9 cellular contexts compared by ENCODE assay signal in genomic region chr13:24747248-24748151, GRCh38. TPM values are rescaled to one million over a fixed set of nuclear protein-coding genes. Genes with fewer than 3 reads are reported as not detected.
DNase-seq lines count a peak whose midpoint lies in the region; ATAC-seq and TF ChIP-seq lines count a peak whose summit lies in the region.
"Had no signal": no experiment of that assay in that cellular context is flagged by ENCODE, and none has a peak within 500 bp of the region (broad histone marks: within the 10 kb centered on the region; RNA-seq: fewer than 3 reads in every experiment).

No MANE protein-coding gene starts in this region.

- in situ Hi-C loops in astrocyte of the spinal cord (cut with HindIII; ENCODE audit: low sequenced_read_pairs) = no loop called here

- H3K27me3 ChIP-seq in Caco-2 (replicated peaks; ENCODE audit: control insufficient read depth, insufficient read depth, low read length) (no peaks in the 10 kb centered on the region), KMS-11 (ENCODE audit: insufficient read depth, low read depth) (no peaks in the 10 kb centered on the region)

- H3K36me3 Mint-ChIP-seq in Caco-2 (ENCODE audit: insufficient read depth, unreplicated experiment) = no peaks in the 10 kb centered on the region

- H3K4me1 ChIP-seq in Caco-2 (no peaks in the 10 kb centered on the region), KMS-11 (ENCODE audit: low read depth, poor library complexity, severe bottlenecking) (no peaks in the 10 kb centered on the region)

- no peak for ATAC-seq in GM21526 (IDR thresholded peaks at IDR 0.05; ENCODE audit: low FRiP score, unreplicated experiment)
- ATAC-seq in HG02970 (IDR thresholded peaks at IDR 0.05; ENCODE audit: low FRiP score, unreplicated experiment) = no peak

- H3K27ac Mint-ChIP-seq in Caco-2 (ENCODE audit: unreplicated experiment) = no peak overlapping the region

- intact Hi-C loops in Caco-2 (cut with micrococcal nuclease; ENCODE audit: unreplicated experiment) = no loop called here

- H3K27me3 Mint-ChIP-seq in Caco-2 (ENCODE audit: insufficient read depth, unreplicated experiment) = no peaks in the 10 kb centered on the region

- no peaks in the 10 kb centered on the region for H3K9me3 Mint-ChIP-seq in Caco-2 (ENCODE audit: unreplicated experiment)

- no peaks in the 10 kb centered on the region for H3K9me3 ChIP-seq in Caco-2

- H2AFZ ChIP-seq in KMS-11 (ENCODE audit: low read depth) = peak overlapping the region; percentile 54

- H3K9ac ChIP-seq in KMS-11 = peak overlapping the region; percentile 58; the same call in 1 of the 2 replicates

- H4K20me1 ChIP-seq in KMS-11 (ENCODE audit: insufficient read depth) = no peaks in the 10 kb centered on the region

- POLR2A ChIA-PET in Caco-2 (lab: Charles Lee) = no interaction called here

- H3K79me2 ChIP-seq in KMS-11 (ENCODE audit: insufficient read depth, low read depth) = no peaks in the 10 kb centered on the region

- peak overlapping the region; percentile 39; the same call in 1 of the 2 replicates for H3K4me2 ChIP-seq in KMS-11

- H3K36me3 ChIP-seq in Caco-2 (ENCODE audit: control insufficient read depth, insufficient read depth, low read length) (no peaks in the 10 kb centered on the region), KMS-11 (ENCODE audit: insufficient read depth) (no peaks in the 10 kb centered on the region)

- CTCF ChIA-PET in Caco-2 (lab: Charles Lee) = no interaction called here

- peaks cover 8% of the 10 kb centered on the region for H3K4me1 Mint-ChIP-seq in Caco-2 (ENCODE audit: low read depth, unreplicated experiment)

- DNase-seq in Caco-2 (no peak), astrocyte of the spinal cord (ENCODE audit: low read depth, low spot score) (peak; percentile 13), lung microvascular endothelial cell (ENCODE audit: low read depth in 2 of 2) (peak; percentile 27 to 35), epidermal melanocyte (ENCODE audit: insufficient read length, low spot score) (no peak)
- DNase-seq in activated CD8-positive, alpha-beta memory T cell treated with anti-CD3 and anti-CD28 coated beads, Interleukin-2, amount 50 U/mL, for 48 hours = no peak

- no TSS peak for BruUV-seq in Caco-2 (replicated peaks; lab: Mats Ljungman, UMichigan)

- H3K4me3 ChIP-seq in Caco-2 (ENCODE audit: low read depth, low read length) (peak overlapping the region; percentile 13), KMS-11 (IDR thresholded peaks at IDR 0.05; ENCODE audit: insufficient read depth, low read depth, low read length) (no peak overlapping the region), astrocyte of the spinal cord (ENCODE audit: low read depth, low read length) (no peak overlapping the region)

- no peak for TF ChIP-seq CTCF in Caco-2 (IDR thresholded peaks at IDR 0.05; ENCODE audit: insufficient read depth in 1 of 2, low read depth in 1 of 2, low read length in 1 of 2, severe bottlenecking in 1 of 2, unreplicated experiment in 1 of 2)
- no peak for TF ChIP-seq CTCF in KMS-11 (conservative IDR thresholded peaks at IDR 0.05; ENCODE audit: low read depth, low read length)
- TF ChIP-seq CTCF in astrocyte of the spinal cord (IDR thresholded peaks at IDR 0.05; ENCODE audit: low read depth, low read length) = no peak

- H3K27ac ChIP-seq in KMS-11 = peak overlapping the region; percentile 20; the same call in 1 of the 2 replicates

- peak overlapping the region; percentile 42 for H3K4me3 Mint-ChIP-seq in Caco-2 (ENCODE audit: unreplicated experiment)

RNA-seq across cellular contexts. Expression of gene RNF17, which starts 16.5 kb away (rescaled TPM):
- 0.14 TPM in 2 replicates for total RNA-seq in Caco-2 (2022)
- total RNA-seq in lung microvascular endothelial cell = 0.20 and 0.22 TPM in 2 replicates
- total RNA-seq: LHCN-M2 had no signal

Comparison
In these comparisons a context has a peak if more than half of its experiments do, and no peak if none do; other contexts are left out.
1. DNase-seq: peak in astrocyte of the spinal cord (single experiment) and lung microvascular endothelial cell (2 of 2); none in Caco-2 (0 of 2), epidermal melanocyte (single experiment) and activated CD8-positive, alpha-beta memory T cell treated with anti-CD3 and anti-CD28 coated beads, Interleukin-2, amount 50 U/mL, for 48 hours (single experiment).